Comparison of ENCODE assay signal across 24 cellular contexts in genomic region chr2:186017278-186017677, GRCh38.
"Had no signal": no experiment of that assay in that cellular context is flagged by ENCODE, and none has a peak within 500 bp of the region (broad histone marks: within the 10 kb centered on the region; RNA-seq: fewer than 3 reads in every experiment).

No MANE protein-coding gene starts in this region.

- H3K27me3 ChIP-seq: heart left ventricle, hepatocyte, left lung, sigmoid colon, testis, tibial artery had no signal

- DNase-seq: cortex of kidney; effector memory CD8-positive, alpha-beta T cell; erythroblast; heart left ventricle; left cardiac atrium; mesenchymal stem cell; midbrain; nephron progenitor cell; nucleus accumbens; right cardiac atrium; sigmoid colon; stimulated activated CD4-positive, alpha-beta T cell treated with anti-CD3 and anti-CD28 coated beads, Interleukin-2, amount 100 ng/mL, for 24 hours; stimulated activated CD4-positive, alpha-beta T cell treated with anti-CD3 and anti-CD28 coated beads, Interleukin-4, amount 100 ng/mL, for 24 hours; stimulated activated naive CD4-positive, alpha-beta T cell treated with Interleukin-2 at 50 U/mL for 16 hours; substantia nigra; testis; tibial artery had no signal

- H3K36me3 ChIP-seq: heart left ventricle, left lung, prostate gland, sigmoid colon, tibial artery had no signal

- H3K4me2 ChIP-seq: hepatocyte had no signal

- H3K79me2 ChIP-seq: hepatocyte had no signal

- H2AFZ ChIP-seq: hepatocyte had no signal

- ATAC-seq: effector memory CD8-positive, alpha-beta T cell; heart left ventricle; left cardiac atrium; left lung; naive thymus-derived CD4-positive, alpha-beta T cell; right cardiac atrium; stimulated activated effector memory CD8-positive, alpha-beta T cell treated with anti-CD3 and anti-CD28 coated beads, Interleukin-12 subunit alpha, Interleukin-12 subunit beta, amount 100 ng/mL, for 72 hours had no signal

- H3K27ac ChIP-seq: heart left ventricle, hepatocyte, left lung, prostate gland, sigmoid colon, testis, tibial artery had no signal

- H3K4me3 ChIP-seq: heart left ventricle, hepatocyte, left lung, prostate gland, sigmoid colon, testis, tibial artery had no signal

- H3K4me1 ChIP-seq: heart left ventricle, left lung, prostate gland, sigmoid colon, testis, tibial artery had no signal

- FAIRE-seq: endometrium, islet of Langerhans had no signal

- H3K9me3 ChIP-seq: prostate gland, testis had no signal
